ENCODE assay signal across 1 cellular context in genomic region chr11:67482736-67483497, GRCh38.
A peak's percentile ranks its signal among the peaks of the same experiment; 100 is the strongest.
TF ChIP-seq lines count a peak whose summit lies in the region.

AIP (plus strand) TSS chr11:67483026; CDS start chr11:67483159, 133 bp downstream.

TF ChIP-seq in HEK293, 187 proteins besides CTCF, POLR2A, EP300 and RAD21 (continued from another document and continues in another):
- TF ChIP-seq, protein P1, sequence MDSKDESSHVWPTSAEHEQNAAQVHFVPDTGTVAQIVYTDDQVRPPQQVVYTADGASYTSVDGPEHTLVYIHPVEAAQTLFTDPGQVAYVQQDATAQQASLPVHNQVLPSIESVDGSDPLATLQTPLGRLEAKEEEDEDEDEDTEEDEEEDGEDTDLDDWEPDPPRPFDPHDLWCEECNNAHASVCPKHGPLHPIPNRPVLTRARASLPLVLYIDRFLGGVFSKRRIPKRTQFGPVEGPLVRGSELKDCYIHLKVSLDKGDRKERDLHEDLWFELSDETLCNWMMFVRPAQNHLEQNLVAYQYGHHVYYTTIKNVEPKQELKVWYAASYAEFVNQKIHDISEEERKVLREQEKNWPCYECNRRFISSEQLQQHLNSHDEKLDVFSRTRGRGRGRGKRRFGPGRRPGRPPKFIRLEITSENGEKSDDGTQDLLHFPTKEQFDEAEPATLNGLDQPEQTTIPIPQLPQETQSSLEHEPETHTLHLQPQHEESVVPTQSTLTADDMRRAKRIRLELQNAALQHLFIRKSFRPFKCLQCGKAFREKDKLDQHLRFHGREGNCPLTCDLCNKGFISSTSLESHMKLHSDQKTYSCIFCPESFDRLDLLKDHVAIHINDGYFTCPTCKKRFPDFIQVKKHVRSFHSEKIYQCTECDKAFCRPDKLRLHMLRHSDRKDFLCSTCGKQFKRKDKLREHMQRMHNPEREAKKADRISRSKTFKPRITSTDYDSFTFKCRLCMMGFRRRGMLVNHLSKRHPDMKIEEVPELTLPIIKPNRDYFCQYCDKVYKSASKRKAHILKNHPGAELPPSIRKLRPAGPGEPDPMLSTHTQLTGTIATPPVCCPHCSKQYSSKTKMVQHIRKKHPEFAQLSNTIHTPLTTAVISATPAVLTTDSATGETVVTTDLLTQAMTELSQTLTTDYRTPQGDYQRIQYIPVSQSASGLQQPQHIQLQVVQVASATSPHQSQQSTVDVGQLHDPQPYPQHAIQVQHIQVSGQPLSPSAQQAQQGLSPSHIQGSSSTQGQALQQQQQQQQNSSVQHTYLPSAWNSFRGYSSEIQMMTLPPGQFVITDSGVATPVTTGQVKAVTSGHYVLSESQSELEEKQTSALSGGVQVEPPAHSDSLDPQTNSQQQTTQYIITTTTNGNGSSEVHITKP (tag by site-specific recombination; IDR thresholded peaks at IDR 0.05), result no peak
- no peak for TF ChIP-seq ZNF707 (tag by site-specific recombination; IDR thresholded peaks at IDR 0.05)
- TF ChIP-seq ZNF26 (tag by site-specific recombination; IDR thresholded peaks at IDR 0.05), result no peak
- peak; percentile 60 for TF ChIP-seq ZNF501 (tag by site-specific recombination; IDR thresholded peaks at IDR 0.05)
- no peak for TF ChIP-seq KLF7 (tag by site-specific recombination; IDR thresholded peaks at IDR 0.05; ENCODE audit: borderline replicate concordance)
- TF ChIP-seq SP2 (tag by site-specific recombination; IDR thresholded peaks at IDR 0.05), result peak; percentile 82
- no peak for TF ChIP-seq ZNF768 (tag by site-specific recombination; IDR thresholded peaks at IDR 0.05)
- TF ChIP-seq ZNF416 (tag by site-specific recombination; IDR thresholded peaks at IDR 0.05), result no peak
- peak; percentile 82 for TF ChIP-seq ZNF76 (tag by site-specific recombination; IDR thresholded peaks at IDR 0.05; ENCODE audit: borderline replicate concordance, low read depth)
- peak; percentile 84 for TF ChIP-seq ZNF2 (tag by site-specific recombination; IDR thresholded peaks at IDR 0.05)
- TF ChIP-seq ZNF354C (tag by site-specific recombination; IDR thresholded peaks at IDR 0.05; ENCODE audit: borderline replicate concordance, low read depth), result no peak
- no peak for TF ChIP-seq ZNF514 (tag by site-specific recombination; IDR thresholded peaks at IDR 0.05)
- no peak for TF ChIP-seq ZBTB49 (tag by site-specific recombination; IDR thresholded peaks at IDR 0.05; ENCODE audit: low read depth)
- no peak for TF ChIP-seq ZNF16 (tag by site-specific recombination; IDR thresholded peaks at IDR 0.05; ENCODE audit: low read depth)
- TF ChIP-seq REPIN1 (tag by site-specific recombination; IDR thresholded peaks at IDR 0.05; ENCODE audit: low read depth), result no peak
- no peak for TF ChIP-seq ZSCAN4 (tag by site-specific recombination; IDR thresholded peaks at IDR 0.05)
- no peak for TF ChIP-seq ZIC2 (tag by site-specific recombination; IDR thresholded peaks at IDR 0.05)
- no peak for TF ChIP-seq PRDM1 (tag by site-specific recombination; IDR thresholded peaks at IDR 0.05)
- TF ChIP-seq ZNF629 (tag by site-specific recombination; IDR thresholded peaks at IDR 0.05), result peak; percentile 50; the same call in 1 of the 2 replicates
- TF ChIP-seq SALL2 (tag by site-specific recombination; IDR thresholded peaks at IDR 0.05; ENCODE audit: borderline replicate concordance), result no peak
- no peak for TF ChIP-seq ZNF157 (tag by site-specific recombination; IDR thresholded peaks at IDR 0.05)
- no peak for TF ChIP-seq GLI2 (tag by site-specific recombination; IDR thresholded peaks at IDR 0.05; ENCODE audit: borderline replicate concordance, low read depth)
- TF ChIP-seq ZBTB26 (tag by site-specific recombination; optimal IDR thresholded peaks at IDR 0.05), result peak; percentile 64
- TF ChIP-seq ZBTB8A (tag by site-specific recombination; IDR thresholded peaks at IDR 0.05), result peak; percentile 34; the same call in 1 of the 2 replicates
- 0 out of 2 replicates have a peak, but pooled peaks have one; percentile 13 for TF ChIP-seq ZBTB20 (tag by site-specific recombination; IDR thresholded peaks at IDR 0.05)
- no peak for TF ChIP-seq GLI4 (tag by site-specific recombination; IDR thresholded peaks at IDR 0.05)
- TF ChIP-seq, protein P2, sequence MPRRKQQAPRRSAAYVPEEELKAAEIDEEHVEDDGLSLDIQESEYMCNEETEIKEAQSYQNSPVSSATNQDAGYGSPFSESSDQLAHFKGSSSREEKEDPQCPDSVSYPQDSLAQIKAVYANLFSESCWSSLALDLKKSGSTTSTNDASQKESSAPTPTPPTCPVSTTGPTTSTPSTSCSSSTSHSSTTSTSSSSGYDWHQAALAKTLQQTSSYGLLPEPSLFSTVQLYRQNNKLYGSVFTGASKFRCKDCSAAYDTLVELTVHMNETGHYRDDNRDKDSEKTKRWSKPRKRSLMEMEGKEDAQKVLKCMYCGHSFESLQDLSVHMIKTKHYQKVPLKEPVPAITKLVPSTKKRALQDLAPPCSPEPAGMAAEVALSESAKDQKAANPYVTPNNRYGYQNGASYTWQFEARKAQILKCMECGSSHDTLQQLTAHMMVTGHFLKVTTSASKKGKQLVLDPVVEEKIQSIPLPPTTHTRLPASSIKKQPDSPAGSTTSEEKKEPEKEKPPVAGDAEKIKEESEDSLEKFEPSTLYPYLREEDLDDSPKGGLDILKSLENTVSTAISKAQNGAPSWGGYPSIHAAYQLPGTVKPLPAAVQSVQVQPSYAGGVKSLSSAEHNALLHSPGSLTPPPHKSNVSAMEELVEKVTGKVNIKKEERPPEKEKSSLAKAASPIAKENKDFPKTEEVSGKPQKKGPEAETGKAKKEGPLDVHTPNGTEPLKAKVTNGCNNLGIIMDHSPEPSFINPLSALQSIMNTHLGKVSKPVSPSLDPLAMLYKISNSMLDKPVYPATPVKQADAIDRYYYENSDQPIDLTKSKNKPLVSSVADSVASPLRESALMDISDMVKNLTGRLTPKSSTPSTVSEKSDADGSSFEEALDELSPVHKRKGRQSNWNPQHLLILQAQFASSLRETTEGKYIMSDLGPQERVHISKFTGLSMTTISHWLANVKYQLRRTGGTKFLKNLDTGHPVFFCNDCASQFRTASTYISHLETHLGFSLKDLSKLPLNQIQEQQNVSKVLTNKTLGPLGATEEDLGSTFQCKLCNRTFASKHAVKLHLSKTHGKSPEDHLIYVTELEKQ (tag by site-specific recombination; IDR thresholded peaks at IDR 0.05; ENCODE audit: borderline replicate concordance), result no peak
- peak; percentile 79; the same call in 1 of the 2 replicates for TF ChIP-seq ZNF610 (tag by site-specific recombination; IDR thresholded peaks at IDR 0.05; ENCODE audit: borderline replicate concordance)
- no peak for TF ChIP-seq ZFP3 (tag by site-specific recombination; IDR thresholded peaks at IDR 0.05; ENCODE audit: low read depth)
- TF ChIP-seq ZFP37 (tag by site-specific recombination; IDR thresholded peaks at IDR 0.05), result no peak; the same call in 1 of the 2 replicates
- no peak for TF ChIP-seq ZSCAN16 (tag by site-specific recombination; IDR thresholded peaks at IDR 0.05)
- TF ChIP-seq TCF7L2 (IDR thresholded peaks at IDR 0.05; ENCODE audit: borderline replicate concordance, low read depth, low read length), result no peak
- no peak for TF ChIP-seq ZNF624 (tag by site-specific recombination; IDR thresholded peaks at IDR 0.05)
- TF ChIP-seq SP3 (tag by site-specific recombination; IDR thresholded peaks at IDR 0.05), result peak; percentile 94
- TF ChIP-seq ZNF426 (tag by site-specific recombination; IDR thresholded peaks at IDR 0.05), result no peak
- TF ChIP-seq, protein P3, sequence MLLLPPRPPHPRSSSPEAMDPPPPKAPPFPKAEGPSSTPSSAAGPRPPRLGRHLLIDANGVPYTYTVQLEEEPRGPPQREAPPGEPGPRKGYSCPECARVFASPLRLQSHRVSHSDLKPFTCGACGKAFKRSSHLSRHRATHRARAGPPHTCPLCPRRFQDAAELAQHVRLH (tag by site-specific recombination; IDR thresholded peaks at IDR 0.05), result peak; percentile 85
- TF ChIP-seq HOXA7 (CRISPR knock-in tag; IDR thresholded peaks at IDR 0.05; ENCODE audit: borderline replicate concordance), result no peak
- no peak for TF ChIP-seq ZNF747 (tag by site-specific recombination; IDR thresholded peaks at IDR 0.05)
- TF ChIP-seq KLF9 (tag by site-specific recombination; IDR thresholded peaks at IDR 0.05; ENCODE audit: low read depth), result no peak
- TF ChIP-seq, protein P4, sequence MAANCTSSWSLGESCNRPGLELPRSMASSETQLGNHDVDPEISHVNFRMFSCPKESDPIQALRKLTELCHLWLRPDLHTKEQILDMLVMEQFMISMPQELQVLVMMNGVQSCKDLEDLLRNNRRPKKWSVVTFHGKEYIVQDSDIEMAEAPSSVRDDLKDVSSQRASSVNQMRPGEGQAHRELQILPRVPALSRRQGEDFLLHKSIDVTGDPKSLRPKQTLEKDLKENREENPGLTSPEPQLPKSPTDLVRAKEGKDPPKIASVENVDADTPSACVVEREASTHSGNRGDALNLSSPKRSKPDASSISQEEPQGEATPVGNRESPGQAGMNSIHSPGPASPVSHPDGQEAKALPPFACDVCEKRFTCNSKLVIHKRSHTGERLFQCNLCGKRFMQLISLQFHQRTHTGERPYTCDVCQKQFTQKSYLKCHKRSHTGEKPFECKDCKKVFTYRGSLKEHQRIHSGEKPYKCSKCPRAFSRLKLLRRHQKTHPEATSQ (tag by site-specific recombination; IDR thresholded peaks at IDR 0.05), result no peak
- TF ChIP-seq SETDB1 (IDR thresholded peaks at IDR 0.05; ENCODE audit: insufficient read length, low read length), result peak; percentile 91
- no peak for TF ChIP-seq BCL11A (tag by site-specific recombination; IDR thresholded peaks at IDR 0.05; ENCODE audit: low read depth)
- TF ChIP-seq ZNF670 (tag by site-specific recombination; IDR thresholded peaks at IDR 0.05; ENCODE audit: low read depth), result no peak
- no peak for TF ChIP-seq ZNF704 (tag by site-specific recombination; IDR thresholded peaks at IDR 0.05)
- no peak for TF ChIP-seq ZNF449 (tag by site-specific recombination; IDR thresholded peaks at IDR 0.05)
- TF ChIP-seq ZNF394 (tag by site-specific recombination; IDR thresholded peaks at IDR 0.05; ENCODE audit: borderline replicate concordance), result peak; percentile 59; the same call in 1 of the 2 replicates
- TF ChIP-seq ZNF600 (tag by site-specific recombination; IDR thresholded peaks at IDR 0.05), result no peak
